In the genomic region with DNA sequence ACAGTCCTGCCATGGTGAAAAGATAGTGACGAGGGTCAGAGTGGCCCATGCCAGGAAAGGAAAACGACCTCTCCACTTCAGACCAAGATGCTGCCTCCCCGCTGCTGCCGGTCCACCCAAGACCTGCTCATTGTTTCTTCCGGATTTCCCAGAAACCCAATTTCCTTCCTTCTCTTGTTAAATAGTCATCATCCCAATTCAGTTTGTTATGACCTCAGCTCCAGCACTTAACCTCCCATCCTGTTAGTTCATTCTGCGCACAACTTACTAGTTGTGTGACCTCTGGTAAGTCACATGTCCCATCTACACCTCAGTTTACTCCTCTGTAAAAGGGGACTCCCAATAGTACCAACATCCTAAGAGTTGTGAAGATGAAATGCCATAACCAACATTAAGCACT, we compare ENCODE assay signal across 1 cellular context.
TF ChIP-seq lines count a peak whose summit lies in the region.

No MANE protein-coding gene starts in this region.

TF ChIP-seq in endothelial cell of umbilical vein, 7 proteins besides CTCF, POLR2A, EP300 and RAD21:
- peak; percentile 84 for TF ChIP-seq FOS (IDR thresholded peaks at IDR 0.05; ENCODE audit: borderline replicate concordance, insufficient read depth, low read length)
- TF ChIP-seq JUN (IDR thresholded peaks at IDR 0.05; ENCODE audit: borderline replicate concordance, insufficient read depth, insufficient read length, low read depth), result peak; percentile 92
- no peak for TF ChIP-seq EZH2 (IDR thresholded peaks at IDR 0.05; ENCODE audit: borderline replicate concordance, low read depth, low read length, severe bottlenecking)
- TF ChIP-seq, protein P1, sequence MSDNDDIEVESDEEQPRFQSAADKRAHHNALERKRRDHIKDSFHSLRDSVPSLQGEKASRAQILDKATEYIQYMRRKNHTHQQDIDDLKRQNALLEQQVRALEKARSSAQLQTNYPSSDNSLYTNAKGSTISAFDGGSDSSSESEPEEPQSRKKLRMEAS (IDR thresholded peaks at IDR 0.05; ENCODE audit: insufficient read depth, insufficient read length), result peak; percentile 53
- TF ChIP-seq POLR2AphosphoS5 (IDR thresholded peaks at IDR 0.05; ENCODE audit: insufficient read depth, low read depth, low read length), result peak; percentile 87
- TF ChIP-seq MYC (IDR thresholded peaks at IDR 0.05; ENCODE audit: low read depth, low read length), result no peak
- peak; percentile 67 for TF ChIP-seq GATA2 (IDR thresholded peaks at IDR 0.05; ENCODE audit: insufficient read depth, insufficient read length, low read depth, low read length)
TF ChIP-seq in endothelial cell of umbilical vein: peak in this region for 5.
